Comparison of ENCODE assay signal across 10 cellular contexts in the genomic region with DNA sequence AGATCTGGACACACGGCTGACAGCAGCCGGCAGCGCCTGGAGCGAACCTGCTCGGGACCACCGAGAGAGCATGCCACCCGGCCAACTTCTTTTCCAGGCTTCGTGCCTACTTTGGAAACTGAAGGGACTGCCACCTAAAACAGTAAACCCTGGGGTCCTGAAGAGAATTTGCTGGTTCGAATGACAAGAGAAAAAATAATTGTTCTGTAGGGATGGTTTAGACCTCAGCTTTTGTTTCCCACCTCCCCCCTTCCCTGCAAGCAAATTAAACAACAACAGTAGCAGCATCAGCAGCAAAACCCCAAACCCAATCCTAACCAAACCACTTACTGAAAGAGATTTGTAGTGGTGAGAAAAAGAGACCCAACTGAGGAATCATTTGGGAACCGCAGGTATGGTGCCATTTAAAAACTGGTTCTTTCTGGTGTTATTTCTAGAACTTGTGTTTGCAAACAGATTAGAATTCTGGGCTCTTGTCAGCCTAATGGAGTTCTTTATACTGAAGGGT.
DNase-seq lines count a peak whose midpoint lies in the region; ATAC-seq and TF ChIP-seq lines count a peak whose summit lies in the region.
"Had no signal": no experiment of that assay in that cellular context is flagged by ENCODE, and none has a peak within 500 bp of the region (broad histone marks: within the 10 kb centered on the region; RNA-seq: fewer than 3 reads in every experiment).

No MANE protein-coding gene starts in this region.

- no peak for TF ChIP-seq POLR2A in upper lobe of left lung (IDR thresholded peaks at IDR 0.05)

- DNase-seq in activated naive CD8-positive, alpha-beta T cell treated with anti-CD3 and anti-CD28 coated beads for 36 hours, result no peak
- DNase-seq in nephron progenitor cell (no peak), upper lobe of left lung (no peak), NCI-H510A (lab: John Stamatoyannopoulos, UW) (no peak), NAMALWA (ENCODE audit: low spot score) (no peak)
- DNase-seq: NCI-H1092, SHP77 had no signal

- ATAC-seq in upper lobe of left lung (ENCODE audit: low FRiP score in 2 of 2) (no peak), GM18511 (IDR thresholded peaks at IDR 0.05; ENCODE audit: unreplicated experiment) (no peak)

- peaks cover 10% of the 10 kb centered on the region for H3K36me3 Mint-ChIP-seq in activated naive CD8-positive, alpha-beta T cell
- peaks cover 4% of the 10 kb centered on the region for H3K36me3 Mint-ChIP-seq in activated naive CD8-positive, alpha-beta T cell treated with anti-CD3 and anti-CD28 coated beads for 36 hours
- H3K36me3 Mint-ChIP-seq in nephron progenitor cell (ENCODE audit: low read depth), result no peaks in the 10 kb centered on the region

- H3K4me1 Mint-ChIP-seq in activated naive CD8-positive, alpha-beta T cell (ENCODE audit: low read depth), result peaks cover 3% of the 10 kb centered on the region
- H3K4me1 Mint-ChIP-seq in activated naive CD8-positive, alpha-beta T cell treated with anti-CD3 and anti-CD28 coated beads for 36 hours, result peaks cover 3% of the 10 kb centered on the region
- H3K4me1 Mint-ChIP-seq in nephron progenitor cell, result no peaks in the 10 kb centered on the region

- no peaks in the 10 kb centered on the region for H3K9me3 ChIP-seq in esophagus (ENCODE audit: control insufficient read depth in 2 of 2, insufficient read depth in 1 of 2, low read depth in 1 of 2, low read length in 1 of 2)
- H3K9me3 ChIP-seq in upper lobe of left lung, result no peaks in the 10 kb centered on the region

- WGBS in esophagus, 2 donors, result 20 to 24% methylated on average over 10 of the region's 10 CpGs
- 24 to 34% methylated on average over 2 to 5 of the region's 10 CpGs for WGBS in upper lobe of left lung, 2 donors

- H3K4me3 ChIP-seq in esophagus (ENCODE audit: low read depth in 1 of 2, low read length in 2 of 2), result peak overlapping the region in 1 of 2 donors; percentile 42
- H3K4me3 ChIP-seq in upper lobe of left lung, result peak overlapping the region; percentile 5 to 58 (median 46)

- TF ChIP-seq EP300 in upper lobe of left lung (IDR thresholded peaks at IDR 0.05), result no peak

- TF ChIP-seq CTCF in nephron progenitor cell (IDR thresholded peaks at IDR 0.05) (no peak), upper lobe of left lung (IDR thresholded peaks at IDR 0.05) (no peak)

- no peaks in the 10 kb centered on the region for H3K9me3 Mint-ChIP-seq in activated naive CD8-positive, alpha-beta T cell (ENCODE audit: low read depth)
- no peaks in the 10 kb centered on the region for H3K9me3 Mint-ChIP-seq in activated naive CD8-positive, alpha-beta T cell treated with anti-CD3 and anti-CD28 coated beads for 36 hours
- H3K9me3 Mint-ChIP-seq in nephron progenitor cell, result peaks cover 5% of the 10 kb centered on the region

- peak overlapping the region; percentile 58 for H3K4me3 Mint-ChIP-seq in activated naive CD8-positive, alpha-beta T cell
- H3K4me3 Mint-ChIP-seq in activated naive CD8-positive, alpha-beta T cell treated with anti-CD3 and anti-CD28 coated beads for 36 hours, result no peak overlapping the region
- peak overlapping the region; percentile 79 for H3K4me3 Mint-ChIP-seq in nephron progenitor cell

- H3K27me3 ChIP-seq in esophagus (ENCODE audit: control insufficient read depth in 1 of 2, insufficient read depth in 2 of 2, low read length in 2 of 2) (peaks cover 0 to 9% of the 10 kb centered on the region in 2 donors), upper lobe of left lung (peaks cover 0 to 12% (median 9%) of the 10 kb centered on the region in 4 donors)

- H3K4me1 ChIP-seq in esophagus (ENCODE audit: control insufficient read depth in 2 of 2, insufficient read depth in 2 of 2, low read length in 1 of 2) (peaks cover 0 to 3% of the 10 kb centered on the region in 2 donors), upper lobe of left lung (peaks cover 4 to 13% (median 8%) of the 10 kb centered on the region in 4 donors)

- H3K27me3 Mint-ChIP-seq in activated naive CD8-positive, alpha-beta T cell, result peaks cover 40% of the 10 kb centered on the region
- peaks cover 47% of the 10 kb centered on the region for H3K27me3 Mint-ChIP-seq in activated naive CD8-positive, alpha-beta T cell treated with anti-CD3 and anti-CD28 coated beads for 36 hours
- H3K27me3 Mint-ChIP-seq in nephron progenitor cell (ENCODE audit: low read depth, poor library complexity), result peaks cover 58% of the 10 kb centered on the region

- H3K36me3 ChIP-seq in esophagus (ENCODE audit: control insufficient read depth in 2 of 2, insufficient read depth in 2 of 2, low read length in 1 of 2), result no peaks in the 10 kb centered on the region
- peaks cover 0 to 2% (median 0%) of the 10 kb centered on the region in 4 donors for H3K36me3 ChIP-seq in upper lobe of left lung

- H3K27ac ChIP-seq in esophagus (ENCODE audit: low read depth in 2 of 2, low read length in 1 of 2) (peak overlapping the region; percentile 27 to 52), upper lobe of left lung (peak overlapping the region; percentile 61 to 86 (median 75))

- no peak overlapping the region for H3K27ac Mint-ChIP-seq in activated naive CD8-positive, alpha-beta T cell
- no peak overlapping the region for H3K27ac Mint-ChIP-seq in activated naive CD8-positive, alpha-beta T cell treated with anti-CD3 and anti-CD28 coated beads for 36 hours
- H3K27ac Mint-ChIP-seq in nephron progenitor cell, result no peak overlapping the region
